14 cellular contexts compared by ENCODE assay signal in genomic region chr9:23829580-23830458, GRCh38. TPM values are rescaled to one million over a fixed set of nuclear protein-coding genes. Genes with fewer than 3 reads are reported as not detected.
DNase-seq lines count a peak whose midpoint lies in the region; ATAC-seq, FAIRE-seq and TF ChIP-seq lines count a peak whose summit lies in the region.
"Had no signal": no experiment of that assay in that cellular context is flagged by ENCODE, and none has a peak within 500 bp of the region (broad histone marks: within the 10 kb centered on the region; RNA-seq: fewer than 3 reads in every experiment).

No MANE protein-coding gene starts in this region.

- H2BK120ac ChIP-seq in mesendoderm (ENCODE audit: low read depth, low read length) = no peak overlapping the region

- intact Hi-C loops in endothelial cell of umbilical vein (cut with micrococcal nuclease) (loop anchor here (10.0 kb wide), 2 partner anchors 145 to 785 kb away; no protein-coding TSS in a partner anchor), ascending aorta (cut with DNase I) (no loop called here), aorta (cut with DNase I) (no loop called here)

- H3K23ac ChIP-seq in mesendoderm (ENCODE audit: low read length) = no peak overlapping the region

- dilution Hi-C loops in endothelial cell of umbilical vein (cut with MboI; ENCODE audit: extremely low pct_ligation_motif_present, low sequenced_read_pairs) = no loop called here

- no peak overlapping the region for H3K9ac ChIP-seq in endothelial cell of umbilical vein (replicated peaks; ENCODE audit: extremely low read depth, insufficient read depth, low read length)
- no peak overlapping the region for H3K9ac ChIP-seq in mesendoderm (ENCODE audit: low read length)

- H2AFZ ChIP-seq in endothelial cell of umbilical vein (ENCODE audit: low read depth, low read length) = no peak overlapping the region

- peaks cover 3% of the 10 kb centered on the region for H3K9me1 ChIP-seq in endothelial cell of umbilical vein (replicated peaks; ENCODE audit: control insufficient read depth, extremely low read depth, insufficient read depth, low read length)

- H3K4me1 ChIP-seq in endothelial cell of umbilical vein (ENCODE audit: control insufficient read depth, extremely low read depth, insufficient read depth, low read length) (peaks cover 6% of the 10 kb centered on the region), mesendoderm (ENCODE audit: control insufficient read depth, low read depth, low read length) (peaks cover 8% of the 10 kb centered on the region), ascending aorta (no peaks in the 10 kb centered on the region), aorta (ENCODE audit: control insufficient read depth in 1 of 2, insufficient read depth in 2 of 2, low read length in 2 of 2) (no peaks in the 10 kb centered on the region)

- no peak overlapping the region for H2AK5ac ChIP-seq in mesendoderm (ENCODE audit: low read length)

- no peak overlapping the region for H3K4ac ChIP-seq in mesendoderm (ENCODE audit: low read depth, low read length)

- H3K36me3 ChIP-seq in endothelial cell of umbilical vein (ENCODE audit: control insufficient read depth in 2 of 2, extremely low read depth in 1 of 2, insufficient read depth in 2 of 2, low read length in 2 of 2) (no peaks in the 10 kb centered on the region), mesendoderm (ENCODE audit: control insufficient read depth, insufficient read depth, low read length) (no peaks in the 10 kb centered on the region), ascending aorta (no peaks in the 10 kb centered on the region), aorta (ENCODE audit: control insufficient read depth in 1 of 2, insufficient read depth in 2 of 2, low read length in 1 of 2) (no peaks in the 10 kb centered on the region)
- H3K36me3 ChIP-seq: sigmoid colon, vagina had no signal

- peak; percentile 72 for FAIRE-seq in endothelial cell of umbilical vein (lab: Jason Lieb, UNC)

- H3K4me3 ChIP-seq in endothelial cell of umbilical vein (replicated peaks in 1 of 3; ENCODE audit: insufficient read depth in 1 of 3, low read depth in 1 of 3, low read length in 3 of 3) = no peak overlapping the region
- no peak overlapping the region for H3K4me3 ChIP-seq in mesendoderm (ENCODE audit: low read length)
- no peak overlapping the region for H3K4me3 ChIP-seq in ascending aorta
- H3K4me3 ChIP-seq in aorta (ENCODE audit: low read length in 2 of 2) = no peak overlapping the region
- H3K4me3 ChIP-seq: sigmoid colon, vagina had no signal

- H4K5ac ChIP-seq in mesendoderm (ENCODE audit: low read length) = no peak overlapping the region

- ATAC-seq in HG02852 (IDR thresholded peaks at IDR 0.05; ENCODE audit: unreplicated experiment) (no peak), aorta (ENCODE audit: low FRiP score) (no peak)

- H2BK5ac ChIP-seq in mesendoderm (ENCODE audit: low read length) = no peak overlapping the region

- H3K4me2 ChIP-seq in endothelial cell of umbilical vein (ENCODE audit: insufficient read depth, low read length) (no peak overlapping the region), mesendoderm (ENCODE audit: low read length) (peak overlapping the region; percentile 58)

- DNase-seq in H4 (ENCODE audit: low spot score) (peak; percentile 4), NCI-H69 (lab: John Stamatoyannopoulos, UW) (peak; percentile 46), endothelial cell of umbilical vein (ENCODE audit: low read depth, low spot score) (peak; percentile 20), mesendoderm (peak; percentile 63), NCI-H128 (lab: John Stamatoyannopoulos, UW; ENCODE audit: unreplicated experiment) (no peak), ascending aorta (ENCODE audit: low spot score in 2 of 2) (no peak), aorta (no peak)
- DNase-seq: activated naive CD8-positive, alpha-beta T cell treated with anti-CD3 and anti-CD28 coated beads for 36 hours; CD4-positive, alpha-beta memory T cell; NCI-H446; sigmoid colon had no signal

- H3K79me2 ChIP-seq in endothelial cell of umbilical vein (ENCODE audit: control insufficient read depth, insufficient read depth, low read length) (no peaks in the 10 kb centered on the region), mesendoderm (ENCODE audit: control insufficient read depth, insufficient read depth, low read length) (no peaks in the 10 kb centered on the region)

- POLR2A ChIA-PET in endothelial cell of umbilical vein (lab: Charles Lee) = no interaction called here

- H4K20me1 ChIP-seq in endothelial cell of umbilical vein (replicated peaks; ENCODE audit: control insufficient read depth, extremely low read depth, insufficient read depth, low read length) = no peaks in the 10 kb centered on the region

- H3K9me3 ChIP-seq in endothelial cell of umbilical vein (replicated peaks; ENCODE audit: control insufficient read depth, insufficient read depth, low read length) (no peaks in the 10 kb centered on the region), ascending aorta (no peaks in the 10 kb centered on the region), aorta (ENCODE audit: control insufficient read depth, low read length) (peaks cover 2% of the 10 kb centered on the region)
- H3K9me3 ChIP-seq: sigmoid colon, vagina had no signal

- TF ChIP-seq CTCF in endothelial cell of umbilical vein (IDR thresholded peaks at IDR 0.05; ENCODE audit: extremely low read depth in 1 of 2, insufficient read depth in 1 of 2, low read depth in 1 of 2, low read length in 2 of 2) (no peak), ascending aorta (IDR thresholded peaks at IDR 0.05) (no peak)

- WGBS in mesendoderm (ENCODE audit: extremely low coverage, insufficient coverage, low lambda C conversion rate) = no CpG with 5 or more reads among the region's 21 CpGs
- WGBS in aorta, 2 donors = 2% methylated on average over 21 of the region's 21 CpGs

- no peak overlapping the region for H4K8ac ChIP-seq in mesendoderm (ENCODE audit: low read depth, low read length)

- no peaks in the 10 kb centered on the region for H3K79me1 ChIP-seq in mesendoderm (ENCODE audit: low read length)

- no TSS peak for BruUV-seq in endothelial cell of umbilical vein (replicated peaks; lab: Mats Ljungman, UMichigan)

- H3K18ac ChIP-seq in mesendoderm (ENCODE audit: low read length) = no peak overlapping the region

- TF ChIP-seq POLR2A in endothelial cell of umbilical vein (IDR thresholded peaks at IDR 0.05; ENCODE audit: low read depth, low read length) = no peak

- peaks cover 20 to 34% of the 10 kb centered on the region in 2 experiments for H3K27me3 ChIP-seq in endothelial cell of umbilical vein (ENCODE audit: control insufficient read depth in 2 of 2, insufficient read depth in 2 of 2, low read length in 2 of 2)
- H3K27me3 ChIP-seq in mesendoderm (ENCODE audit: insufficient read depth, low read length, poor library complexity) = peaks cover 6% of the 10 kb centered on the region
- H3K27me3 ChIP-seq in ascending aorta = no peaks in the 10 kb centered on the region
- peaks cover 0 to 4% of the 10 kb centered on the region in 2 donors for H3K27me3 ChIP-seq in aorta (ENCODE audit: control insufficient read depth in 1 of 2, insufficient read depth in 2 of 2, low read length in 1 of 2)
- H3K27me3 ChIP-seq: vagina had no signal

- H3K56ac ChIP-seq in mesendoderm (ENCODE audit: low read length) = no peak overlapping the region

- CTCF ChIA-PET in endothelial cell of umbilical vein (lab: Charles Lee) = no interaction called here

- no peak overlapping the region for H2BK15ac ChIP-seq in mesendoderm (replicated peaks; ENCODE audit: low read depth)

- no peak overlapping the region for H3K27ac ChIP-seq in endothelial cell of umbilical vein (ENCODE audit: insufficient read depth, low read depth, low read length)
- no peak overlapping the region for H3K27ac ChIP-seq in mesendoderm (ENCODE audit: low read depth, low read length)
- no peak overlapping the region for H3K27ac ChIP-seq in ascending aorta
- no peak overlapping the region for H3K27ac ChIP-seq in aorta (ENCODE audit: low read depth in 1 of 2, low read length in 2 of 2)
- H3K27ac ChIP-seq: epithelial cell of prostate, sigmoid colon, vagina had no signal

TF ChIP-seq in endothelial cell of umbilical vein, 7 proteins besides CTCF, POLR2A, EP300 and RAD21:
- TF ChIP-seq FOS (IDR thresholded peaks at IDR 0.05; ENCODE audit: borderline replicate concordance, insufficient read depth, low read length) = no peak
- no peak for TF ChIP-seq EZH2 (IDR thresholded peaks at IDR 0.05; ENCODE audit: borderline replicate concordance, low read depth, low read length, severe bottlenecking)
- no peak for TF ChIP-seq POLR2AphosphoS5 (IDR thresholded peaks at IDR 0.05; ENCODE audit: insufficient read depth, low read depth, low read length)
- TF ChIP-seq GATA2 (IDR thresholded peaks at IDR 0.05; ENCODE audit: insufficient read depth, insufficient read length, low read depth, low read length) = no peak
- TF ChIP-seq JUN (IDR thresholded peaks at IDR 0.05; ENCODE audit: borderline replicate concordance, insufficient read depth, insufficient read length, low read depth) = no peak
- TF ChIP-seq MAX (IDR thresholded peaks at IDR 0.05; ENCODE audit: insufficient read depth, insufficient read length) = no peak
- TF ChIP-seq MYC (IDR thresholded peaks at IDR 0.05; ENCODE audit: low read depth, low read length) = no peak

RNA-seq across cellular contexts. Expression of gene ELAVL2, which starts 3.8 kb away (rescaled TPM):
- 6.2 and 35.2 TPM in 2 replicates for total RNA-seq in H4 (2014; rRNA removed; shearing (Covaris generic))
- total RNA-seq in endothelial cell of umbilical vein (0.18 and 0.20 TPM in 2 replicates), ascending aorta (not detected), aorta (under 1 TPM in 1 of 2 donors, not detected in 1; 0.42 TPM)
- polyA plus RNA-seq in endothelial cell of umbilical vein (0.03 and 0.06 TPM in 2 replicates), aorta (not detected)
- 0.01 and 0.08 TPM in 2 replicates for polyA plus RNA-seq in endothelial cell of umbilical vein (2011; cell fraction: cytosol; rRNA removed)
- polyA plus RNA-seq in endothelial cell of umbilical vein (2011; cell fraction: nucleus; rRNA removed) = 0.11 and 0.31 TPM in 2 replicates
- 0.10 and 0.23 TPM in 2 replicates for polyA plus RNA-seq in endothelial cell of umbilical vein (2012)
- 0.07 and 0.15 TPM in 2 replicates for polyA minus RNA-seq in endothelial cell of umbilical vein
- not detected for polyA minus RNA-seq in endothelial cell of umbilical vein (2011; cell fraction: cytosol; rRNA and poly(A)+ RNA removed)
- polyA minus RNA-seq in endothelial cell of umbilical vein (2011; cell fraction: nucleus; rRNA and poly(A)+ RNA removed) = 0.38 and 1.9 TPM in 2 replicates
- polyA plus RNA-seq in mesendoderm (2013, experiment 1 of 2) = 5.2 TPM
- 4.8 TPM for polyA plus RNA-seq in mesendoderm (2013, experiment 2 of 2)
- total RNA-seq: activated naive CD8-positive, alpha-beta T cell treated with anti-CD3 and anti-CD28 coated beads for 36 hours; CD4-positive, alpha-beta memory T cell had no signal
- polyA plus RNA-seq: CD4-positive, alpha-beta memory T cell had no signal

Comparison
In these comparisons a context has a peak if more than half of its experiments do, and no peak if none do; other contexts are left out.
1. DNase-seq: peak in H4 (single experiment), NCI-H69 (single experiment), endothelial cell of umbilical vein (single experiment) and mesendoderm (single experiment); none in NCI-H128 (single experiment), ascending aorta (0 of 2) and aorta (0 of 2).